Comparison of ENCODE assay signal across 26 cellular contexts in genomic region chr7:69192134-69192533, GRCh38.
DNase-seq lines count a peak whose midpoint lies in the region; ATAC-seq and TF ChIP-seq lines count a peak whose summit lies in the region.
"Had no signal": no experiment of that assay in that cellular context is flagged by ENCODE, and none has a peak within 500 bp of the region (broad histone marks: within the 10 kb centered on the region; RNA-seq: fewer than 3 reads in every experiment).

No MANE protein-coding gene starts in this region.

- no peak overlapping the region for H3K4me3 Mint-ChIP-seq in progenitor cell of endocrine pancreas (ENCODE audit: low read depth)
- H3K4me3 Mint-ChIP-seq: activated CD4-positive, alpha-beta memory T cell treated with anti-CD3 and anti-CD28 coated beads for 36 hours; activated naive CD4-positive, alpha-beta T cell treated with anti-CD3 and anti-CD28 coated beads, Interleukin-2, amount 50 U/mL, for 24 hours; CD14-positive monocyte; H9; memory B cell; stimulated activated effector memory CD8-positive, alpha-beta T cell treated with anti-CD3 and anti-CD28 coated beads, Interleukin-12 subunit alpha, Interleukin-12 subunit beta, amount 100 ng/mL, for 72 hours; T-helper 17 cell had no signal

- H3K9me3 ChIP-seq in parathyroid adenoma (ENCODE audit: control insufficient read depth, low read length), result no peaks in the 10 kb centered on the region
- H3K9me3 ChIP-seq: breast epithelium, right lobe of liver, SK-N-SH, testis had no signal

- peak overlapping the region; percentile 40 for H2AFZ ChIP-seq in parathyroid adenoma

- ATAC-seq in GM18909 (IDR thresholded peaks at IDR 0.05; ENCODE audit: poor library complexity, unreplicated experiment), result peak; percentile 72
- peak; percentile 80 for ATAC-seq in HG02938 (IDR thresholded peaks at IDR 0.05; ENCODE audit: unreplicated experiment)
- ATAC-seq in HG02885 (IDR thresholded peaks at IDR 0.05; ENCODE audit: poor library complexity, unreplicated experiment), result no peak
- ATAC-seq: left lobe of liver; right lobe of liver; stimulated activated effector memory CD8-positive, alpha-beta T cell treated with anti-CD3 and anti-CD28 coated beads, Interleukin-12 subunit alpha, Interleukin-12 subunit beta, amount 100 ng/mL, for 72 hours; T-helper 17 cell had no signal

- H3K79me2 ChIP-seq in parathyroid adenoma, result no peaks in the 10 kb centered on the region

- no peaks in the 10 kb centered on the region for H3K4me1 Mint-ChIP-seq in progenitor cell of endocrine pancreas (ENCODE audit: low read depth)
- H3K4me1 Mint-ChIP-seq: activated naive CD4-positive, alpha-beta T cell treated with anti-CD3 and anti-CD28 coated beads, Interleukin-2, amount 50 U/mL, for 24 hours; H9; stimulated activated effector memory CD8-positive, alpha-beta T cell treated with anti-CD3 and anti-CD28 coated beads, Interleukin-12 subunit alpha, Interleukin-12 subunit beta, amount 100 ng/mL, for 72 hours; T-helper 17 cell had no signal

- DNase-seq in M059J (ENCODE audit: low read depth), result peak; percentile 42
- DNase-seq in progenitor cell of endocrine pancreas (ENCODE audit: low spot score, unreplicated experiment), result no peak
- DNase-seq in COLO829 (ENCODE audit: low spot score), result no peak
- DNase-seq: activated CD4-positive, alpha-beta memory T cell treated with anti-CD3 and anti-CD28 coated beads for 36 hours; activated CD4-positive, CD25-positive, alpha-beta regulatory T cell treated with anti-CD3 and anti-CD28 coated beads, Interleukin-2, amount 50 U/mL, for 72 hours; activated CD8-positive, alpha-beta memory T cell treated with anti-CD3 and anti-CD28 coated beads, Interleukin-2, amount 50 U/mL, for 4 hours; H9; KG1; NCI-H146; NCI-H345; NCI-H774; right lobe of liver; SK-N-SH; stimulated activated CD4-positive, alpha-beta T cell treated with anti-CD3 and anti-CD28 coated beads, Interleukin-4, amount 100 ng/mL, for 1 hour; T-helper 17 cell; testis had no signal

- H3K27me3 ChIP-seq in parathyroid adenoma (ENCODE audit: control insufficient read depth, insufficient read depth, low read length), result no peaks in the 10 kb centered on the region
- H3K27me3 ChIP-seq: breast epithelium, right lobe of liver, testis had no signal

- no peaks in the 10 kb centered on the region for H3K36me3 Mint-ChIP-seq in progenitor cell of endocrine pancreas (ENCODE audit: insufficient read depth)
- H3K36me3 Mint-ChIP-seq: activated naive CD4-positive, alpha-beta T cell treated with anti-CD3 and anti-CD28 coated beads, Interleukin-2, amount 50 U/mL, for 24 hours; CD14-positive monocyte; stimulated activated effector memory CD8-positive, alpha-beta T cell treated with anti-CD3 and anti-CD28 coated beads, Interleukin-12 subunit alpha, Interleukin-12 subunit beta, amount 100 ng/mL, for 72 hours had no signal

- no peaks in the 10 kb centered on the region for H3K36me3 ChIP-seq in parathyroid adenoma (ENCODE audit: control insufficient read depth, insufficient read depth, low read length)
- H3K36me3 ChIP-seq: breast epithelium, right lobe of liver had no signal

- H3K27ac Mint-ChIP-seq in progenitor cell of endocrine pancreas, result no peak overlapping the region
- H3K27ac Mint-ChIP-seq: activated CD4-positive, alpha-beta memory T cell treated with anti-CD3 and anti-CD28 coated beads for 36 hours; activated naive CD4-positive, alpha-beta T cell treated with anti-CD3 and anti-CD28 coated beads, Interleukin-2, amount 50 U/mL, for 24 hours; CD14-positive monocyte; H9; memory B cell; stimulated activated effector memory CD8-positive, alpha-beta T cell treated with anti-CD3 and anti-CD28 coated beads, Interleukin-12 subunit alpha, Interleukin-12 subunit beta, amount 100 ng/mL, for 72 hours; T-helper 17 cell had no signal

- H3K4me2 ChIP-seq in parathyroid adenoma (ENCODE audit: low read length), result no peak overlapping the region
- H3K4me2 ChIP-seq: SK-N-SH had no signal

- no peak overlapping the region for H3K9ac ChIP-seq in parathyroid adenoma
- H3K9ac ChIP-seq: SK-N-SH had no signal

- no peak overlapping the region for H3K4me3 ChIP-seq in parathyroid adenoma (ENCODE audit: low read depth, low read length)
- H3K4me3 ChIP-seq: breast epithelium, right lobe of liver, testis had no signal

- no peak for TF ChIP-seq CTCF in parathyroid adenoma (IDR thresholded peaks at IDR 0.05)
- TF ChIP-seq CTCF in progenitor cell of endocrine pancreas (IDR thresholded peaks at IDR 0.05; ENCODE audit: unreplicated experiment), result no peak

- no peaks in the 10 kb centered on the region for H3K27me3 Mint-ChIP-seq in progenitor cell of endocrine pancreas
- H3K27me3 Mint-ChIP-seq: activated CD4-positive, alpha-beta memory T cell treated with anti-CD3 and anti-CD28 coated beads for 36 hours; activated naive CD4-positive, alpha-beta T cell treated with anti-CD3 and anti-CD28 coated beads, Interleukin-2, amount 50 U/mL, for 24 hours; memory B cell; T-helper 17 cell had no signal

- peaks cover 14% of the 10 kb centered on the region for H3K4me1 ChIP-seq in parathyroid adenoma
- H3K4me1 ChIP-seq: breast epithelium, right lobe of liver, testis had no signal

- peaks cover 6% of the 10 kb centered on the region for H3K9me3 Mint-ChIP-seq in progenitor cell of endocrine pancreas (ENCODE audit: low read depth)

- H3K27ac ChIP-seq in parathyroid adenoma, result no peak overlapping the region
- H3K27ac ChIP-seq: breast epithelium, right lobe of liver, testis had no signal
